In genomic region chr1:30129001-30129408, GRCh38 we compare ENCODE assay signal across 23 cellular contexts.
"Had no signal": no experiment of that assay in that cellular context is flagged by ENCODE, and none has a peak within 500 bp of the region (broad histone marks: within the 10 kb centered on the region; RNA-seq: fewer than 3 reads in every experiment).

No MANE protein-coding gene starts in this region.

- H3K27me3 ChIP-seq: pancreas, upper lobe of right lung had no signal

- ATAC-seq: activated CD8-positive, alpha-beta T cell treated with anti-CD3 and anti-CD28 coated beads for 36 hours; activated naive CD8-positive, alpha-beta T cell treated with anti-CD3 and anti-CD28 coated beads, Interleukin-2, amount 50 U/mL, for 24 hours; activated T-cell treated with anti-CD3 and anti-CD28 coated beads, Interleukin-2, amount 50 U/mL, for 4 hours; activated T-helper 17 cell treated with anti-CD3 and anti-CD28 coated beads, Interleukin-2, amount 50 U/mL, for 72 hours; naive thymus-derived CD4-positive, alpha-beta T cell; pancreas; stimulated activated naive B cell treated with anti-CD40 and anti-IgM and Interleukin-4, amounts not matched to agents 10 μg/mL and 1 μg/mL and 100 μg/mL, for 72 hours had no signal

- H3K4me3 ChIP-seq: esophagus squamous epithelium, pancreas, prostate gland, stomach, tibial artery had no signal

- DNase-seq: activated B cell treated with CpG ODN at 0.5 μM for 24 hours; activated CD4-positive, alpha-beta T cell treated with anti-CD3 and anti-CD28 coated beads, Interleukin-2, amount 50 U/mL, for 1 hour; activated CD8-positive, alpha-beta T cell treated with anti-CD3 and anti-CD28 coated beads for 36 hours; activated gamma-delta T cell treated with Interleukin-2 at 50 U/mL for 16 hours; activated naive CD8-positive, alpha-beta T cell treated with anti-CD3 and anti-CD28 coated beads, Interleukin-2, amount 50 U/mL, for 24 hours; activated T-cell treated with anti-CD3 and anti-CD28 coated beads, Interleukin-2, amount 50 U/mL, for 4 hours; amygdala; esophagus squamous epithelium; foreskin melanocyte; midbrain; naive thymus-derived CD4-positive, alpha-beta T cell; nucleus accumbens; pancreas; retina; stimulated activated CD4-positive, alpha-beta T cell treated with anti-CD3 and anti-CD28 coated beads, Interleukin-15, amount 100 ng/mL, for 24 hours; stimulated activated CD4-positive, alpha-beta T cell treated with anti-CD3 and anti-CD28 coated beads, Interleukin-2, amount 100 ng/mL, for 24 hours; stimulated activated naive B cell treated with anti-CD40 and anti-IgM and Interleukin-4, amounts not matched to agents 10 μg/mL and 1 μg/mL and 100 μg/mL, for 72 hours; stomach; T-helper 9 cell; tibial artery; upper lobe of right lung had no signal

- H3K9me3 ChIP-seq: esophagus squamous epithelium, pancreas, prostate gland, stomach, tibial artery, upper lobe of right lung had no signal

- H3K27ac ChIP-seq: esophagus squamous epithelium, pancreas, prostate gland, tibial artery, upper lobe of right lung had no signal

- H3K36me3 ChIP-seq: esophagus squamous epithelium, pancreas, prostate gland, stomach, tibial artery, upper lobe of right lung had no signal

- H3K4me1 ChIP-seq: esophagus squamous epithelium, pancreas, prostate gland, stomach, tibial artery, upper lobe of right lung had no signal
